Comparison of ENCODE assay signal across 25 cellular contexts in the genomic region with DNA sequence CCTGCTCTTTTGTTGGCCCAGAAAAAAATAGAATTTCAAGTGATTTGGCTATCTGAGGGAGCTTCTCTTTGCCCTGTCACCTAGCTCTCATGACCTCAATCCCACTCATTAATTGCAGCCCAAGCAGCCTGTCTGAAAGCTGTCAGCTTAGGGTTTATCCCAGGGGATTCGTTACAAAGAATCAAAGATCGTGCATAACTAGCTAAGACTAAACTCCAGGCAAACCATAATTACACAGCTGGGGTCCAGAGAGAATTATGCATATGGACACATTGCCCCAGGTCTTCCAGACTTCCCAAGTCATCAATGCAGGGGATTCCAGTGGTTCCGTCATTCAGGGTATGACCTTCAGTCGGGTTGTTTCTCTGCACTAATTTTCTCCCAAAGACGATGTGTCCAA.
"Had no signal": no experiment of that assay in that cellular context is flagged by ENCODE, and none has a peak within 500 bp of the region (broad histone marks: within the 10 kb centered on the region; RNA-seq: fewer than 3 reads in every experiment).

No MANE protein-coding gene starts in this region.

- H3K36me3 Mint-ChIP-seq: activated naive CD8-positive, alpha-beta T cell; WTC11 had no signal

- H3K9me3 ChIP-seq: adrenal gland, ascending aorta, esophagus squamous epithelium, heart right ventricle, sigmoid colon, thoracic aorta, upper lobe of left lung had no signal

- H3K27me3 ChIP-seq: adrenal gland, ascending aorta, esophagus squamous epithelium, heart right ventricle, sigmoid colon, upper lobe of left lung had no signal

- H3K9me3 Mint-ChIP-seq: activated T-cell treated with anti-CD3 and anti-CD28 coated beads, Interleukin-2, amount 50 U/mL, for 24 hours; activated T-helper 17 cell treated with anti-CD3 and anti-CD28 coated beads, Interleukin-2, amount 50 U/mL, for 72 hours; central memory CD8-positive, alpha-beta T cell had no signal

- H3K27ac ChIP-seq: adrenal gland, ascending aorta, esophagus squamous epithelium, heart right ventricle, sigmoid colon, thoracic aorta, upper lobe of left lung had no signal

- DNase-seq: activated CD8-positive, alpha-beta memory T cell treated with anti-CD3 and anti-CD28 coated beads for 24 hours; activated CD8-positive, alpha-beta memory T cell treated with anti-CD3 and anti-CD28 coated beads, Interleukin-2, amount 50 U/mL, for 4 hours; activated naive CD4-positive, alpha-beta T cell; activated T-cell treated with anti-CD3 and anti-CD28 coated beads, Interleukin-2, amount 50 U/mL, for 24 hours; esophagus squamous epithelium; heart right ventricle; islet precursor cell; left cardiac atrium; occipital lobe; sigmoid colon; stimulated activated CD4-positive, alpha-beta T cell treated with anti-CD3 and anti-CD28 coated beads, Interleukin-15, amount 100 ng/mL, for 24 hours; stimulated activated CD4-positive, alpha-beta T cell treated with anti-CD3 and anti-CD28 coated beads, Interleukin-2, amount 100 ng/mL, for 48 hours; stimulated activated naive CD4-positive, alpha-beta T cell; T-helper 9 cell had no signal

- H3K4me3 Mint-ChIP-seq: activated naive CD8-positive, alpha-beta T cell; activated T-cell treated with anti-CD3 and anti-CD28 coated beads, Interleukin-2, amount 50 U/mL, for 24 hours; activated T-helper 17 cell treated with anti-CD3 and anti-CD28 coated beads, Interleukin-2, amount 50 U/mL, for 72 hours; central memory CD8-positive, alpha-beta T cell; nephron; WTC11 had no signal

- H3K36me3 ChIP-seq: adrenal gland, ascending aorta, esophagus squamous epithelium, heart right ventricle, sigmoid colon, thoracic aorta, upper lobe of left lung had no signal

- H3K4me1 Mint-ChIP-seq: activated T-helper 17 cell treated with anti-CD3 and anti-CD28 coated beads, Interleukin-2, amount 50 U/mL, for 72 hours; central memory CD8-positive, alpha-beta T cell had no signal

- H3K4me2 ChIP-seq: smooth muscle cell had no signal

- H3K27ac Mint-ChIP-seq: activated naive CD8-positive, alpha-beta T cell; activated T-cell treated with anti-CD3 and anti-CD28 coated beads, Interleukin-2, amount 50 U/mL, for 24 hours; activated T-helper 17 cell treated with anti-CD3 and anti-CD28 coated beads, Interleukin-2, amount 50 U/mL, for 72 hours; WTC11 had no signal

- H3K27me3 Mint-ChIP-seq: activated naive CD8-positive, alpha-beta T cell; activated T-cell treated with anti-CD3 and anti-CD28 coated beads, Interleukin-2, amount 50 U/mL, for 24 hours; activated T-helper 17 cell treated with anti-CD3 and anti-CD28 coated beads, Interleukin-2, amount 50 U/mL, for 72 hours; central memory CD8-positive, alpha-beta T cell had no signal

- H3K4me3 ChIP-seq: adrenal gland, ascending aorta, esophagus squamous epithelium, heart right ventricle, sigmoid colon, smooth muscle cell, thoracic aorta, upper lobe of left lung had no signal

- FAIRE-seq: colon had no signal

- ATAC-seq: activated T-helper 17 cell treated with anti-CD3 and anti-CD28 coated beads, Interleukin-2, amount 50 U/mL, for 72 hours; WTC11 had no signal
